19 cellular contexts compared by ENCODE assay signal in genomic region chr4:110830461-110830860, GRCh38.
"Had no signal": no experiment of that assay in that cellular context is flagged by ENCODE, and none has a peak within 500 bp of the region (broad histone marks: within the 10 kb centered on the region; RNA-seq: fewer than 3 reads in every experiment).

No MANE protein-coding gene starts in this region.

- DNase-seq: activated CD4-positive, alpha-beta T cell treated with anti-CD3 and anti-CD28 coated beads, Interleukin-2, amount 50 U/mL, for 4 hours; activated naive CD4-positive, alpha-beta T cell treated with Interleukin-2 at 50 U/mL for 16 hours; activated naive CD8-positive, alpha-beta T cell treated with anti-CD3 and anti-CD28 coated beads for 36 hours; activated T-cell treated with anti-CD3 and anti-CD28 coated beads, Interleukin-2, amount 50 U/mL, for 48 hours; central memory CD4-positive, alpha-beta T cell; heart left ventricle; left lung; natural killer cell; retina; sigmoid colon; spleen; stimulated activated CD4-positive, alpha-beta T cell treated with anti-CD3 and anti-CD28 coated beads, Interleukin-4, amount 100 ng/mL, for 1 hour; stimulated activated naive CD4-positive, alpha-beta T cell treated with Interleukin-2 at 50 U/mL for 16 hours; T-helper 1 cell; T-helper 9 cell; upper lobe of left lung had no signal

- H3K4me3 ChIP-seq: heart left ventricle, left lung, lung, sigmoid colon, spleen, thoracic aorta, upper lobe of left lung had no signal

- H3K4me1 ChIP-seq: heart left ventricle, left lung, sigmoid colon, spleen, upper lobe of left lung had no signal

- H3K27ac ChIP-seq: heart left ventricle, left lung, sigmoid colon, spleen, thoracic aorta, upper lobe of left lung had no signal

- H3K9me3 ChIP-seq: sigmoid colon, thoracic aorta, upper lobe of left lung had no signal

- H3K36me3 ChIP-seq: heart left ventricle, left lung, sigmoid colon, spleen, thoracic aorta, upper lobe of left lung had no signal

- ATAC-seq: heart left ventricle, left lung, natural killer cell, WTC11 had no signal

- H3K27me3 ChIP-seq: heart left ventricle, left lung, sigmoid colon, spleen, upper lobe of left lung had no signal
